In genomic region chr15:80684697-80685096, GRCh38 we compare ENCODE assay signal across 19 cellular contexts. TPM values are rescaled to one million over a fixed set of nuclear protein-coding genes. Genes with fewer than 3 reads are reported as not detected.
DNase-seq lines count a peak whose midpoint lies in the region; ATAC-seq, FAIRE-seq and TF ChIP-seq lines count a peak whose summit lies in the region.
"Had no signal": no experiment of that assay in that cellular context is flagged by ENCODE, and none has a peak within 500 bp of the region (broad histone marks: within the 10 kb centered on the region; RNA-seq: fewer than 3 reads in every experiment).

No MANE protein-coding gene starts in this region.

- FAIRE-seq in astrocyte (lab: Jason Lieb, UNC) = no peak
- peak; percentile 46 for FAIRE-seq in keratinocyte (lab: Jason Lieb, UNC)
- peak; percentile 82 for FAIRE-seq in small intestine (lab: Jason Lieb, UNC)
- FAIRE-seq: D721Med had no signal

- H4K20me1 ChIP-seq in astrocyte (ENCODE audit: insufficient read depth, low read length) (no peaks in the 10 kb centered on the region), keratinocyte (ENCODE audit: control insufficient read depth, extremely low read depth, insufficient read depth, low read length) (no peaks in the 10 kb centered on the region)

- TF ChIP-seq CTCF in astrocyte (IDR thresholded peaks at IDR 0.05; ENCODE audit: insufficient read depth, low read depth, low read length) = no peak
- TF ChIP-seq CTCF in keratinocyte (optimal IDR thresholded peaks at IDR 0.05 in 1 of 3, IDR thresholded peaks at IDR 0.05 in 1 of 3, conservative IDR thresholded peaks at IDR 0.05 in 1 of 3; ENCODE audit: extremely low read depth in 1 of 3, insufficient read depth in 2 of 3, low read length in 3 of 3) = no peak
- TF ChIP-seq CTCF in natural killer cell (IDR thresholded peaks at IDR 0.05) = no peak

- peaks cover 2% of the 10 kb centered on the region for H3K4me1 Mint-ChIP-seq in astrocyte (ENCODE audit: low read depth, unreplicated experiment)
- peaks cover under 1 to 2% of the 10 kb centered on the region in 2 donors for H3K4me1 Mint-ChIP-seq in natural killer cell

- peak; percentile 36 for DNase-seq in NCI-H226
- DNase-seq in astrocyte (ENCODE audit: low read depth) = peak; percentile 13
- DNase-seq in keratinocyte (ENCODE audit: low read depth, low spot score) = no peak
- peak; percentile 97 for DNase-seq in small intestine
- no peak for DNase-seq in natural killer cell
- no peak for DNase-seq in HK-2 (ENCODE audit: unreplicated experiment)
- no peak for DNase-seq in DMS153 treated with DMSO at 0.1 percent for 48 hours (lab: John Stamatoyannopoulos, UW; ENCODE audit: unreplicated experiment)
- DNase-seq: BE2C; EL; Kasumi-1; MG63; NCI-H1417 treated with DMSO at 0.1 percent for 48 hours; NCI-H187; NCI-H510A; NCI-H748 treated with DMSO at 0.1 percent for 48 hours; NK-92 treated with Interleukin-12 subunit alpha and Interleukin-12 subunit beta, amount 100 ng/mL, for 24 hours; SHP77 treated with DMSO at 0.1 percent for 48 hours had no signal

- H3K36me3 ChIP-seq in astrocyte (ENCODE audit: insufficient read depth, low read length) (no peaks in the 10 kb centered on the region), keratinocyte (ENCODE audit: control insufficient read depth in 2 of 2, extremely low read depth in 1 of 2, insufficient read depth in 2 of 2, low read length in 2 of 2) (no peaks in the 10 kb centered on the region), small intestine (ENCODE audit: control insufficient read depth in 2 of 2, insufficient read depth in 2 of 2, low read length in 2 of 2) (no peaks in the 10 kb centered on the region)
- H3K36me3 ChIP-seq: BE2C, MG63 had no signal

- H3K9me1 ChIP-seq in keratinocyte (ENCODE audit: control insufficient read depth, extremely low read depth, insufficient read depth, low read length) = no peaks in the 10 kb centered on the region

- no peaks in the 10 kb centered on the region for H3K27me3 ChIP-seq in astrocyte (ENCODE audit: insufficient read depth, low read length)
- H3K27me3 ChIP-seq in keratinocyte (ENCODE audit: control insufficient read depth, extremely low read depth, insufficient read depth, low read length) = no peaks in the 10 kb centered on the region
- H3K27me3 ChIP-seq in small intestine (ENCODE audit: control insufficient read depth in 2 of 2, insufficient read depth in 2 of 2, low read length in 2 of 2) = no peaks in the 10 kb centered on the region
- H3K27me3 ChIP-seq: BE2C, MG63 had no signal

- H3K4me1 ChIP-seq in astrocyte (ENCODE audit: insufficient read depth, low read length) = no peaks in the 10 kb centered on the region
- H3K4me1 ChIP-seq in keratinocyte (ENCODE audit: control insufficient read depth, extremely low read depth, insufficient read depth, low read length) = peaks cover 6% of the 10 kb centered on the region
- H3K4me1 ChIP-seq in small intestine (ENCODE audit: control insufficient read depth in 2 of 2, insufficient read depth in 1 of 2, low read depth in 1 of 2, low read length in 1 of 2) = peaks cover 5 to 7% of the 10 kb centered on the region in 2 donors
- H3K4me1 ChIP-seq: BE2C had no signal

- H3K4me2 ChIP-seq in astrocyte (ENCODE audit: low read length) (no peak overlapping the region), keratinocyte (ENCODE audit: control insufficient read depth, extremely low read depth, insufficient read depth, low read depth, low read length) (no peak overlapping the region)

- H3K27ac Mint-ChIP-seq in astrocyte (ENCODE audit: unreplicated experiment) (no peak overlapping the region), natural killer cell (no peak overlapping the region)

- H3K36me3 Mint-ChIP-seq in astrocyte (ENCODE audit: low read depth, unreplicated experiment) (no peaks in the 10 kb centered on the region), natural killer cell (no peaks in the 10 kb centered on the region)

- H3K4me3 ChIP-seq in astrocyte (ENCODE audit: insufficient read depth, low read depth, low read length) = no peak overlapping the region
- H3K4me3 ChIP-seq in keratinocyte (ENCODE audit: control insufficient read depth in 2 of 3, extremely low read depth in 1 of 3, insufficient read depth in 2 of 3, low read depth in 1 of 3, low read length in 3 of 3) = no peak overlapping the region
- no peak overlapping the region for H3K4me3 ChIP-seq in small intestine (ENCODE audit: low read depth in 1 of 2, low read length in 2 of 2)
- H3K4me3 ChIP-seq: MG63, SK-N-MC had no signal

- dilution Hi-C loops in keratinocyte (cut with MboI; ENCODE audit: extremely low pct_ligation_motif_present, low sequenced_read_pairs) = loop anchor here (25.0 kb wide), 1 partner anchor 97 kb away; no protein-coding TSS in a partner anchor

- H3K79me2 ChIP-seq in astrocyte (ENCODE audit: insufficient read depth, low read length) (no peaks in the 10 kb centered on the region), keratinocyte (ENCODE audit: control insufficient read depth, insufficient read depth, low read length) (no peaks in the 10 kb centered on the region)

- H3K9me3 ChIP-seq in astrocyte (ENCODE audit: insufficient read depth, low read depth, low read length) = no peaks in the 10 kb centered on the region
- no peaks in the 10 kb centered on the region for H3K9me3 ChIP-seq in keratinocyte (ENCODE audit: control insufficient read depth, low read depth, low read length)
- H3K9me3 ChIP-seq in small intestine (ENCODE audit: control insufficient read depth, low read depth) = no peaks in the 10 kb centered on the region
- H3K9me3 ChIP-seq: BE2C, MG63 had no signal

- no peak overlapping the region for H3K4me3 Mint-ChIP-seq in astrocyte (ENCODE audit: unreplicated experiment)
- H3K4me3 Mint-ChIP-seq in natural killer cell = no peak overlapping the region

- peaks cover 10% of the 10 kb centered on the region for H3K27me3 Mint-ChIP-seq in astrocyte (ENCODE audit: low read depth, unreplicated experiment)
- peaks cover 21 to 40% of the 10 kb centered on the region in 2 donors for H3K27me3 Mint-ChIP-seq in natural killer cell (ENCODE audit: low read depth in 2 of 2)

- H3K27ac ChIP-seq in astrocyte (ENCODE audit: low read depth, low read length) (no peak overlapping the region), keratinocyte (ENCODE audit: control insufficient read depth, insufficient read depth, low read length) (no peak overlapping the region), small intestine (ENCODE audit: low read depth in 1 of 2, low read length in 1 of 2) (peak overlapping the region; percentile 66)
- H3K27ac ChIP-seq: SK-N-MC had no signal

- no peak for ATAC-seq in natural killer cell

- H3K9ac ChIP-seq in astrocyte (ENCODE audit: low read length) (no peak overlapping the region), keratinocyte (ENCODE audit: control insufficient read depth, extremely low read depth, insufficient read depth, low read length) (no peak overlapping the region)

- H2AFZ ChIP-seq in astrocyte (ENCODE audit: low read depth, low read length) (no peak overlapping the region), keratinocyte (ENCODE audit: control insufficient read depth, low read length) (no peak overlapping the region)

- intact Hi-C loops in natural killer cell (cut with micrococcal nuclease) = no loop called here

- H3K9me3 Mint-ChIP-seq in astrocyte (ENCODE audit: unreplicated experiment) (peaks cover 1% of the 10 kb centered on the region), natural killer cell (no peaks in the 10 kb centered on the region)

RNA-seq across cellular contexts. Expression of gene ABHD17C, which starts 10.4 kb away (rescaled TPM):
- 9.5 and 10.2 TPM in 2 replicates for total RNA-seq in astrocyte
- polyA plus RNA-seq in keratinocyte = 11.8 to 27.8 TPM (median 23.3 TPM) in 3 replicates
- polyA plus RNA-seq in keratinocyte (2011; ENCODE audit: low read depth) = 10.0 TPM
- polyA plus RNA-seq in keratinocyte (2011; cell fraction: cytosol; rRNA removed) = 14.5 and 22.5 TPM in 2 replicates
- 19.9 and 20.5 TPM in 2 replicates for polyA plus RNA-seq in keratinocyte (2011; cell fraction: nucleus; rRNA removed)
- 14.6 and 35.5 TPM in 2 replicates for polyA plus RNA-seq in keratinocyte (2012; ENCODE audit: low replicate concordance)
- polyA minus RNA-seq in keratinocyte = 24.4 to 26.1 TPM (median 25.7 TPM) in 3 replicates
- polyA minus RNA-seq in keratinocyte (2011; cell fraction: cytosol; rRNA and poly(A)+ RNA removed) = 18.4 TPM
- 12.3 and 17.6 TPM in 2 replicates for polyA minus RNA-seq in keratinocyte (2011; cell fraction: nucleus; rRNA and poly(A)+ RNA removed)
- polyA plus RNA-seq in small intestine = 10 to 100 TPM; 27.6 to 37.3 (median 30.4) TPM
- 1 to 10 TPM; 2.4 to 4.4 (median 4.3) TPM for total RNA-seq in natural killer cell

Comparison
In these comparisons a context has a peak if more than half of its experiments do, and no peak if none do; other contexts are left out.
1. DNase-seq: peak in NCI-H226 (single experiment), astrocyte (single experiment) and small intestine (single experiment); none in keratinocyte (single experiment), natural killer cell (single experiment), HK-2 (single experiment) and DMS153 treated with DMSO at 0.1 percent for 48 hours (single experiment).
2. H3K27ac ChIP-seq: peak in small intestine (2 of 2); none in astrocyte (single experiment) and keratinocyte (single experiment).